Comparison of ENCODE assay signal across 8 cellular contexts in genomic region chr6:33633462-33634158, GRCh38. TPM values are rescaled to one million over a fixed set of nuclear protein-coding genes. Genes with fewer than 3 reads are reported as not detected.
DNase-seq lines count a peak whose midpoint lies in the region; ATAC-seq and TF ChIP-seq lines count a peak whose summit lies in the region.

No MANE protein-coding gene starts in this region.

- peaks cover 38% of the 10 kb centered on the region for H3K4me1 Mint-ChIP-seq in endothelial cell (ENCODE audit: unreplicated experiment)
- peaks cover 82% of the 10 kb centered on the region for H3K4me1 Mint-ChIP-seq in stimulated activated effector memory CD8-positive, alpha-beta T cell treated with anti-CD3 and anti-CD28 coated beads, Interleukin-12 subunit alpha, Interleukin-12 subunit beta, amount 100 ng/mL, for 72 hours

- peak overlapping the region; percentile 88 for H3K4me3 Mint-ChIP-seq in endothelial cell (ENCODE audit: unreplicated experiment)
- H3K4me3 Mint-ChIP-seq in stimulated activated effector memory CD8-positive, alpha-beta T cell treated with anti-CD3 and anti-CD28 coated beads, Interleukin-12 subunit alpha, Interleukin-12 subunit beta, amount 100 ng/mL, for 72 hours: peak overlapping the region; percentile 87

- TF ChIP-seq CTCF in HFF-Myc (IDR thresholded peaks at IDR 0.05; ENCODE audit: low read depth, low read length, missing control alignments): no peak
- no peak for TF ChIP-seq CTCF in endothelial cell (IDR thresholded peaks at IDR 0.05; ENCODE audit: unreplicated experiment)

- no peaks in the 10 kb centered on the region for H3K9me3 Mint-ChIP-seq in endothelial cell (ENCODE audit: unreplicated experiment)
- H3K9me3 Mint-ChIP-seq in stimulated activated effector memory CD8-positive, alpha-beta T cell treated with anti-CD3 and anti-CD28 coated beads, Interleukin-12 subunit alpha, Interleukin-12 subunit beta, amount 100 ng/mL, for 72 hours: no peaks in the 10 kb centered on the region

- H3K4me3 ChIP-seq in HFF-Myc (replicated peaks; ENCODE audit: low read depth, low read length): peak overlapping the region; percentile 41

- DNase-seq in ELF-1 (ENCODE audit: low read depth, low spot score) (peak; percentile 72), HFF-Myc (ENCODE audit: extremely low read depth, low read depth) (no peak), NCI-H2196 (lab: John Stamatoyannopoulos, UW; ENCODE audit: unreplicated experiment) (peak; percentile 54), endothelial cell (ENCODE audit: low spot score) (peak; percentile 54), midbrain (lab: John Stamatoyannopoulos, UW) (peak; percentile 9)
- peak; percentile 27 to 35 for DNase-seq in activated CD8-positive, alpha-beta memory T cell treated with anti-CD3 and anti-CD28 coated beads for 4 hours (ENCODE audit: low read depth in 2 of 2)
- peak; percentile 44 to 76 for DNase-seq in stimulated activated effector memory CD8-positive, alpha-beta T cell treated with anti-CD3 and anti-CD28 coated beads, Interleukin-12 subunit alpha, Interleukin-12 subunit beta, amount 100 ng/mL, for 72 hours (ENCODE audit: low spot score in 2 of 2)

- peaks cover 10% of the 10 kb centered on the region for H3K27me3 Mint-ChIP-seq in endothelial cell (ENCODE audit: unreplicated experiment)

- H3K27ac Mint-ChIP-seq in endothelial cell (ENCODE audit: unreplicated experiment): no peak overlapping the region
- peak overlapping the region; percentile 80 for H3K27ac Mint-ChIP-seq in stimulated activated effector memory CD8-positive, alpha-beta T cell treated with anti-CD3 and anti-CD28 coated beads, Interleukin-12 subunit alpha, Interleukin-12 subunit beta, amount 100 ng/mL, for 72 hours

- peak; percentile 79 for ATAC-seq in stimulated activated effector memory CD8-positive, alpha-beta T cell treated with anti-CD3 and anti-CD28 coated beads, Interleukin-12 subunit alpha, Interleukin-12 subunit beta, amount 100 ng/mL, for 72 hours
- no peak for ATAC-seq in HG03095 (IDR thresholded peaks at IDR 0.05; ENCODE audit: unreplicated experiment)

- H3K36me3 Mint-ChIP-seq in endothelial cell (ENCODE audit: low read depth, unreplicated experiment): peaks cover 18% of the 10 kb centered on the region
- H3K36me3 Mint-ChIP-seq in stimulated activated effector memory CD8-positive, alpha-beta T cell treated with anti-CD3 and anti-CD28 coated beads, Interleukin-12 subunit alpha, Interleukin-12 subunit beta, amount 100 ng/mL, for 72 hours: peaks cover 70% of the 10 kb centered on the region

RNA-seq across cellular contexts. Expression of gene ITPR3, which starts 12.5 kb away (rescaled TPM):
- 124 TPM for total RNA-seq in endothelial cell (ENCODE audit: unreplicated experiment)

RNA-seq across cellular contexts. Expression of gene BAK1, which starts 53.5 kb away (rescaled TPM):
- 51.4 TPM for total RNA-seq in endothelial cell (ENCODE audit: unreplicated experiment)
